Comparison of ENCODE assay signal across 20 cellular contexts in the genomic region with DNA sequence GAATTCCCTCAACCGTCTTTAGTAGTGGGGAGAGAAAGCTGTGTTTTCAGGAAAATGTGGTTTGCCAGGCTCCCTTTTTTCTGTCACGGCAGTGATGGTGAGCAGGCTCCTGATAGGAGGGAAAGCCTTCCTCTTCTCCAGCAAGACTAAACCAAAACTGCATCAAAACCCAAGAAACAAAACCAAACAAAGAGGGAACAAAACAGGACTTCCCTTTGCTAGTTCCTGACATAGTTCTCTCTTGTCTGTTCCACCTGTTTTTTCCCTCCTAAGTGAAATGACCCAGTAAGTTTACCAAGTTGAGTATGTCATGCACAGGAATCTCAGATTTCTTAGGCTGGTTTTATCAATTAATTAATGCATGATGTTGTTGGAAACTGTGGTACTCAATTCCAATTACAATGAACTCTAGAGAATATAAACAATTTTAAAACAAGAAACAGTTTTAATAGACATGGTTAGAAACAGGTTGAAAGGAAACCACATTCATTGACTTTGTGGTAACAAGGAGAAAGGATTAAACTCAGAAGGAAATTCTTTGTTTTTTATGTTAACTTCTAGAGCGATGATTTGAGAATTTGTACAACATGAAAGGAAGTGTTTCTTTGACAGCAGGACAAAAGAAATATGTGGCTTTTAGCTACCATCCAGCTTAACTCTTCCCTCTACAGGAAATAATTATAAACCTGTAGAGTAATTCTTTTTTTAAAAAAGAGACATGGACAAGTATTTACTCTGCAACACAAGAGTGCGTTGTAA. TPM values are rescaled to one million over a fixed set of nuclear protein-coding genes. Genes with fewer than 3 reads are reported as not detected.
DNase-seq lines count a peak whose midpoint lies in the region; ATAC-seq and TF ChIP-seq lines count a peak whose summit lies in the region.
"Had no signal": no experiment of that assay in that cellular context is flagged by ENCODE, and none has a peak within 500 bp of the region (broad histone marks: within the 10 kb centered on the region; RNA-seq: fewer than 3 reads in every experiment).

No MANE protein-coding gene starts in this region.

- DNase-seq in GM23338 (ENCODE audit: low spot score): no peak
- no peak for DNase-seq in SK-N-MC (ENCODE audit: low read depth, low spot score)
- no peak for DNase-seq in mesendoderm
- no peak for DNase-seq in pons (ENCODE audit: low spot score)
- no peak for DNase-seq in NCI-H2196 treated with DMSO at 0.1 percent for 48 hours (lab: John Stamatoyannopoulos, UW; ENCODE audit: unreplicated experiment)
- DNase-seq in left colon: no peak
- DNase-seq in coronary artery (ENCODE audit: low spot score): no peak
- DNase-seq: Calu3; CD4-positive, alpha-beta T cell; DMS79; MM.1S; NCI-H1105; NCI-H1694 treated with DMSO at 0.1 percent for 48 hours; NCI-H774; PC-3; SJCRH30; T-cell had no signal

- H2AFZ ChIP-seq in GM23338: peak overlapping the region; percentile 28; the same call in 1 of the 2 replicates

- H4K20me1 ChIP-seq in BLaER1: no peaks in the 10 kb centered on the region
- H4K20me1 ChIP-seq in GM23338 (replicated peaks; ENCODE audit: insufficient read depth): no peaks in the 10 kb centered on the region

- H3K27me3 ChIP-seq in BLaER1 (no peaks in the 10 kb centered on the region), GM23338 (ENCODE audit: insufficient read depth) (no peaks in the 10 kb centered on the region), mesendoderm (ENCODE audit: insufficient read depth, low read length, poor library complexity) (no peaks in the 10 kb centered on the region)
- H3K27me3 ChIP-seq: SJCRH30 had no signal

- H3K79me1 ChIP-seq in mesendoderm (ENCODE audit: low read length): no peaks in the 10 kb centered on the region

- intact Hi-C loops in left colon (cut with DNase I, micrococcal nuclease): no loop called here

- H2BK120ac ChIP-seq in mesendoderm (ENCODE audit: low read depth, low read length): no peak overlapping the region

- H3K4me3 ChIP-seq in BLaER1 (no peak overlapping the region), GM23338 (no peak overlapping the region), SK-N-MC (no peak overlapping the region), mesendoderm (ENCODE audit: low read length) (no peak overlapping the region), coronary artery (no peak overlapping the region)
- H3K4me3 ChIP-seq: K562, SJCRH30 had no signal

- H3K9me3 ChIP-seq in BLaER1 (peaks cover 6% of the 10 kb centered on the region), SK-N-MC (ENCODE audit: low read depth, low read length) (no peaks in the 10 kb centered on the region)
- H3K9me3 ChIP-seq: SJCRH30 had no signal

- no peak overlapping the region for H2AK5ac ChIP-seq in mesendoderm (ENCODE audit: low read length)

- no peak overlapping the region for H4K8ac ChIP-seq in mesendoderm (ENCODE audit: low read depth, low read length)

- H3K4me2 ChIP-seq in BLaER1 (peak overlapping the region; percentile 67), GM23338 (no peak overlapping the region), mesendoderm (ENCODE audit: low read length) (no peak overlapping the region)

- H3K36me3 ChIP-seq in BLaER1 (no peaks in the 10 kb centered on the region), GM23338 (ENCODE audit: insufficient read depth) (no peaks in the 10 kb centered on the region), SK-N-MC (ENCODE audit: insufficient read depth, low read length) (no peaks in the 10 kb centered on the region), mesendoderm (ENCODE audit: control insufficient read depth, insufficient read depth, low read length) (no peaks in the 10 kb centered on the region)
- H3K36me3 ChIP-seq: SJCRH30 had no signal

- H3K4me1 Mint-ChIP-seq in GM23338: peaks cover 16% of the 10 kb centered on the region

- no peak overlapping the region for H2BK5ac ChIP-seq in mesendoderm (ENCODE audit: low read length)

- H3K9ac ChIP-seq in BLaER1: 0 out of 2 replicates have a peak overlapping the region, but pooled peaks have one; percentile 31
- H3K9ac ChIP-seq in SK-N-MC (ENCODE audit: insufficient read length): no peak overlapping the region
- H3K9ac ChIP-seq in mesendoderm (ENCODE audit: low read length): no peak overlapping the region

- H3K9me2 ChIP-seq in GM23338 (ENCODE audit: insufficient read depth): peaks cover 4% of the 10 kb centered on the region

- H2BK15ac ChIP-seq in mesendoderm (replicated peaks; ENCODE audit: low read depth): peak overlapping the region; percentile 19

- H3K18ac ChIP-seq in mesendoderm (ENCODE audit: low read length): no peak overlapping the region

- H3K4me3 Mint-ChIP-seq in GM23338: no peak overlapping the region
- H3K4me3 Mint-ChIP-seq: CD4-positive, alpha-beta T cell had no signal

- no peaks in the 10 kb centered on the region for H3F3A ChIP-seq in GM23338 (replicated peaks; ENCODE audit: low read depth)

- 0 out of 3 replicates have a peak, but pooled peaks cover 3% of the 10 kb centered on the region for H3K36me3 Mint-ChIP-seq in GM23338 (ENCODE audit: low read depth)
- H3K36me3 Mint-ChIP-seq: T-cell had no signal

- H3K9me3 Mint-ChIP-seq in GM23338: no peaks in the 10 kb centered on the region
- H3K9me3 Mint-ChIP-seq: CD4-positive, alpha-beta T cell; T-cell had no signal

- no peak overlapping the region for H3K56ac ChIP-seq in mesendoderm (ENCODE audit: low read length)

- H3K27ac ChIP-seq in BLaER1 (0 out of 2 replicates have a peak overlapping the region, but pooled peaks have one; percentile 24), GM23338 (ENCODE audit: low read depth) (no peak overlapping the region), SK-N-MC (peak overlapping the region; percentile 45; the same call in 1 of the 2 replicates), mesendoderm (ENCODE audit: low read depth, low read length) (no peak overlapping the region), coronary artery (no peak overlapping the region)
- H3K27ac ChIP-seq: SJCRH30 had no signal

- H3K23ac ChIP-seq in mesendoderm (ENCODE audit: low read length): no peak overlapping the region

- no peaks in the 10 kb centered on the region for H3K27me3 Mint-ChIP-seq in GM23338 (ENCODE audit: insufficient read depth, low read depth, poor library complexity)
- H3K27me3 Mint-ChIP-seq: CD4-positive, alpha-beta T cell had no signal

- no peak overlapping the region for H3K27ac Mint-ChIP-seq in GM23338
- H3K27ac Mint-ChIP-seq: CD4-positive, alpha-beta T cell had no signal

- no peaks in the 10 kb centered on the region for H3K79me2 ChIP-seq in GM23338 (replicated peaks; ENCODE audit: insufficient read depth)
- H3K79me2 ChIP-seq in mesendoderm (ENCODE audit: control insufficient read depth, insufficient read depth, low read length): no peaks in the 10 kb centered on the region

- no peak overlapping the region for H3K4ac ChIP-seq in mesendoderm (ENCODE audit: low read depth, low read length)

- no CpG with 5 or more reads among the region's 4 CpGs for WGBS in mesendoderm (ENCODE audit: extremely low coverage, insufficient coverage, low lambda C conversion rate)

- TF ChIP-seq CTCF in GM23338 (conservative IDR thresholded peaks at IDR 0.05; ENCODE audit: low read depth in 2 of 2) (no peak), coronary artery (IDR thresholded peaks at IDR 0.05) (no peak)

- ATAC-seq in GM23338: no peak
- no peak for ATAC-seq in left colon
- ATAC-seq: HCT116, K562, PC-3 had no signal

- peaks cover 19% of the 10 kb centered on the region for H3K4me1 ChIP-seq in BLaER1
- peaks cover 8% of the 10 kb centered on the region; the same call in 1 of the 2 replicates for H3K4me1 ChIP-seq in GM23338 (ENCODE audit: insufficient read depth)
- H3K4me1 ChIP-seq in mesendoderm (ENCODE audit: control insufficient read depth, low read depth, low read length): no peaks in the 10 kb centered on the region
- H3K4me1 ChIP-seq: SJCRH30 had no signal

- H4K5ac ChIP-seq in mesendoderm (ENCODE audit: low read length): no peak overlapping the region

TF ChIP-seq in GM23338, 12 proteins besides CTCF, POLR2A, EP300 and RAD21 (continues in another document):
- no peak for TF ChIP-seq NANOG (IDR thresholded peaks at IDR 0.05; ENCODE audit: borderline replicate concordance)

RNA-seq across cellular contexts. Expression of gene CSRP2, which starts 23.0 kb away (rescaled TPM):
- 166 and 208 TPM in 2 replicates for total RNA-seq in GM23338 (2014; rRNA removed; shearing (Covaris generic))
- 286 and 315 TPM in 2 replicates for polyA plus RNA-seq in GM23338 (2016; fragmentation: Nextera tagmentation; extraction: Ambion mirVana)
- polyA plus RNA-seq in mesendoderm (2013, experiment 1 of 2): 112 TPM
- polyA plus RNA-seq in mesendoderm (2013, experiment 2 of 2): 111 TPM
- 1 to 10 TPM; 5.7 to 7.8 TPM for total RNA-seq in left colon
- total RNA-seq: CD4-positive, alpha-beta T cell had no signal

Comparison
In these comparisons a context has a peak if more than half of its experiments do, and no peak if none do; other contexts are left out.
1. H3K27ac ChIP-seq: peak in BLaER1 (single experiment) and SK-N-MC (single experiment); none in GM23338 (single experiment), mesendoderm (single experiment) and coronary artery (0 of 2).
2. RNA of gene CSRP2, which starts 23.0 kb away (total RNA-seq): 166 to 208 TPM in GM23338; 5.7 to 7.8 TPM in left colon; every median in the first group is over 10 times any median in the second.